Comparison of ENCODE assay signal across 8 cellular contexts in the genomic region with DNA sequence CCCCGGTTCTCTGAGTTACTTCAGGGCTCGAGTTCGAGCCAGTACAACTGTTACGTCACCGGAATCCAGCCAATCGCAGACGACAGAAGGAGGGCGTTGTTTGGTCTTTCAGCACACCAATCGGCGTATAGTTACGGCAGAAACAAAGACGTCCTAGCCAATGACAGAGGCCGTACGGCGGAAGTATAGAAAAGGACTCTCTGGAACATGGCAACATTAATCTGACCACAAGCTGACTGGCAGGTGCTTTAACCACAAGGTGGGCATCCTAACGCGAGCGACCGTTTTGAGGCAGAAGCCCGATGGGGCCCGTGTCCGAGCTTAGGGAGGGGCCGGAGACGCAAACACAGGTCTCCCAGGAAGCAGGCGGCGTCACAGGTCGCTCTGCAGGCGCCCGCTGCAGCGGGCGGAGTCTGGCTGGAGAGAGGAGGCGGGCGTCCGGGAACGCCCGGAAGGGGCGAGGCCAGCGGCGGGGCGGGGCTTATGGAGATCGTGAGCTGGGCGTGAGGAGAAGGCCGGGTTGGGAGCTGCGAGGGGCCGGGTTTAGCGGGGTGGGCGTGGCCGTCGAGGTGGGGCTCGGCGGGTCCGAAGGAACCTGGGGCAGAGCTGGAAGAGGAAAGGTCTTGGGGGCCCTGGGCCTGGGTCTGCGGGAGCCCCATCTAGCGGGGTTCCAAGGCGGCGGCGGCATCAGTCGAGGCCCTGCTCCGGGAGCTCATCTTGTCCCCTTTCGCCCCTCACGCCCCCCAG. TPM values are rescaled to one million over a fixed set of nuclear protein-coding genes. Genes with fewer than 3 reads are reported as not detected.
DNase-seq lines count a peak whose midpoint lies in the region; ATAC-seq, FAIRE-seq and TF ChIP-seq lines count a peak whose summit lies in the region.

A gene with protein sequence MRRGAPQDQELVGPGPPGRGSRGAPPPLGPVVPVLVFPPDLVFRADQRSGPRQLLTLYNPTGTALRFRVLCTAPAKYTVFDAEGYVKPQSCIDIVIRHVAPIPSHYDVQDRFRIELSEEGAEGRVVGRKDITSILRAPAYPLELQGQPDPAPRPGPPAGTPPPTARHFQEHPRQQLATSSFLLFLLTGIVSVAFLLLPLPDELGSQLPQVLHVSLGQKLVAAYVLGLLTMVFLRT (plus strand): TSS at position 558 of the 747 bp plus-strand sequence. CDS start 252 bp downstream, outside the sequence.

- H3K36me3 ChIP-seq in adipocyte (ENCODE audit: control insufficient read depth, insufficient read depth, low read length, severe bottlenecking) (peaks cover 11% of the 10 kb centered on the region), pancreas (no peaks in the 10 kb centered on the region), tibial nerve (peaks cover 0 to 30% (median 0%) of the 10 kb centered on the region in 3 donors)

- H3K9me3 ChIP-seq in adipocyte (ENCODE audit: control insufficient read depth, low read length) (no peaks in the 10 kb centered on the region), pancreas (no peaks in the 10 kb centered on the region), tibial nerve (no peaks in the 10 kb centered on the region)

- peak; percentile 94 for ATAC-seq in HG02798 (IDR thresholded peaks at IDR 0.05; ENCODE audit: poor library complexity, unreplicated experiment)
- peak; percentile 98 for ATAC-seq in Right ventricle myocardium superior (ENCODE audit: poor library complexity)
- peak; percentile 95 to 98 (median 96) for ATAC-seq in pancreas

- peak; percentile 98 for FAIRE-seq in pancreas (lab: Jason Lieb, UNC)

- DNase-seq in NCI-H1436 (lab: John Stamatoyannopoulos, UW) (peak; percentile 99), T follicular helper cell (ENCODE audit: low read depth) (peak; percentile 96), adipocyte (ENCODE audit: low read depth) (peak; percentile 100), Right ventricle myocardium superior (peak; percentile 98), pancreas (peak; percentile 98 to 99 (median 99)), tibial nerve (ENCODE audit: low spot score in 2 of 2) (peak; percentile 98 to 100)

- TF ChIP-seq CTCF in GM12875 (IDR thresholded peaks at IDR 0.05; ENCODE audit: borderline replicate concordance, insufficient read depth, low read depth, low read length) = no peak
- TF ChIP-seq CTCF in pancreas (IDR thresholded peaks at IDR 0.05) = no peak
- TF ChIP-seq CTCF in tibial nerve (IDR thresholded peaks at IDR 0.05) = peak in 3 of 5 experiments; percentile 5 to 63 (median 38)

- H3K4me3 ChIP-seq in GM12875 (ENCODE audit: low read depth, low read length) (peak within 1 kb of the TSS; percentile 80), adipocyte (ENCODE audit: low read length) (peak within 1 kb of the TSS; percentile 89), pancreas (peak within 1 kb of the TSS; percentile 70 to 80 (median 74)), tibial nerve (peak within 1 kb of the TSS; percentile 53 to 85 (median 60))

- H3K4me1 ChIP-seq in adipocyte (ENCODE audit: control insufficient read depth, insufficient read depth, low read length) = peaks cover 4% of the 10 kb centered on the region
- peaks cover 0 to 5% (median 0%) of the 10 kb centered on the region in 3 donors for H3K4me1 ChIP-seq in pancreas
- peaks cover 0 to 22% (median 9%) of the 10 kb centered on the region in 4 donors for H3K4me1 ChIP-seq in tibial nerve

- intact Hi-C loops in Right ventricle myocardium superior (cut with DNase I) (no loop called here), pancreas (cut with DNase I) (no loop called here)

- TF ChIP-seq EP300 in tibial nerve (IDR thresholded peaks at IDR 0.05) = peak; percentile 93 to 94

- peak within 1 kb of the TSS; percentile 91 to 99 (median 96) for H3K27ac ChIP-seq in pancreas
- H3K27ac ChIP-seq in tibial nerve = peak within 1 kb of the TSS; percentile 94 to 96 (median 95)

- TF ChIP-seq POLR2A in tibial nerve (IDR thresholded peaks at IDR 0.05) = peak; percentile 51 to 83

- 0 to 1% methylated on average over 55 to 61 of the region's 61 CpGs for WGBS in pancreas, 2 donors
- 0 to 1% methylated on average over 45 to 59 of the region's 61 CpGs for WGBS in tibial nerve, 2 donors

- peak within 1 kb of the TSS; percentile 89 for H3K9ac ChIP-seq in adipocyte (ENCODE audit: low read length)

- H3K27me3 ChIP-seq in adipocyte (replicated peaks; ENCODE audit: control insufficient read depth, insufficient read depth, low read length) (no peaks in the 10 kb centered on the region), pancreas (no peaks in the 10 kb centered on the region), tibial nerve (no peaks in the 10 kb centered on the region)

RNA-seq across cellular contexts. Expression of the gene that starts here (rescaled TPM):
- total RNA-seq in Right ventricle myocardium superior (9.3 TPM), pancreas (10 to 100 TPM in 3 of 6 donors, 1 to 10 TPM in 3; 6.8 to 10.7 (median 9.0) TPM), tibial nerve (10 to 100 TPM in 3 of 4 donors, 1 to 10 TPM in 1; 9.4 to 31.2 (median 24.3) TPM)
- 10 to 100 TPM; 14.8 to 19.7 TPM for polyA plus RNA-seq in pancreas

Comparison
In these comparisons a context has a peak if more than half of its experiments do, and no peak if none do; other contexts are left out.
1. Peak in every context shown above with its lines: DNase-seq, ATAC-seq, H3K4me3 ChIP-seq and H3K27ac ChIP-seq.
2. CTCF ChIP-seq: peak in tibial nerve (3 of 5); none in GM12875 (single experiment) and pancreas (0 of 4).